Comparison of ENCODE assay signal across 1 cellular context in the genomic region with DNA sequence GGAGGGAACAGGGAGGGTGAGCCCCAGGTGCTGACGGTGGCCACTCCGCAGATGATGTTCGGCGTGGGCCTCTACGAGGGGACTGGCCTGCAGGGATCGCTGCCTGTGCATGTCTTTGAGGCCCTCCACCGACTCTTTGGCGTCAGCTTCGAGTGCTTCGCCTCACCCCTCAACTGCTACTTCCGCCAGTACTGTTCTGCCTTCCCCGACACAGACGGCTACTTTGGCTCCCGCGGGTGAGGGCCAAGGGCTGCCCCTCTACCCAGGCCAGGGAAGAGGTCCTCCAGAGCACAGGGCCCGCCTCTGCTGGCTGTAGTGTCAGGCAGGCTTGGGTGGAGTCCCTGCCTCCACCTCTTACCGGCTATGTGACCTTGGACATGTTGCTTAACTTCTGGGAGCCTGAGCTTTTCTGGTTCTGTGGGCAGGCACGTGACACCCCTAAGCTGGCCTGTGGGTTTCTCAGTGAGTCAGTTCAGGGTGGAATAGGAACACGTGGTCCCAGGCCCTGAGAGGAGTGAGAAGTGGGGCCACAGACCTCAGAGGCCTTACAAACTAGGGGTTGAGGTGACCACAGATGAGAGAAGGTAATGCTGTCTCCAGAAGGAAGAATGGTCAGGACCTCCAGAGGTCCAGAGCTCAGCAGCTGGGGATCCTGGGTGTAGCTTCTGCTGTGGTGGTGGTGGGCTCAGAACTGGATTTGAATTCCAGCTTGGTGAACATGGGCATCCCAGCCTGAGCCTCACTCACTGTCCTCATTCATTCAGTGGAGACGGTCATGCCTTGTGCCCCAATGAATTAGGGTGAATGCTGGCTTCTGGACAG.
TF ChIP-seq lines count a peak whose summit lies in the region.

No MANE protein-coding gene starts in this region.

TF ChIP-seq in HepG2, 621 proteins besides CTCF, POLR2A, EP300 and RAD21 (continued from another document and continues in another):
- TF ChIP-seq DZIP1 (CRISPR knock-in tag; IDR thresholded peaks at IDR 0.05) (peak; percentile 76; the same call in 1 of the 2 replicates), POLR2AphosphoS2 (IDR thresholded peaks at IDR 0.05; ENCODE audit: low read depth, low read length) (peak; percentile 84), HNF1B (CRISPR knock-in tag; IDR thresholded peaks at IDR 0.05) (peak; percentile 94), MIER3 (CRISPR knock-in tag; IDR thresholded peaks at IDR 0.05; ENCODE audit: borderline replicate concordance) (peak; percentile 96; the same call in 1 of the 2 replicates), PCBP2 (optimal IDR thresholded peaks at IDR 0.05; ENCODE audit: low read depth, low read length, poor library complexity, severe bottlenecking) (no peak), MTERF4 (CRISPR knock-in tag; IDR thresholded peaks at IDR 0.05) (peak; percentile 51; the same call in 1 of the 2 replicates), ZNF572 (CRISPR knock-in tag; IDR thresholded peaks at IDR 0.05) (0 out of 2 replicates have a peak, but pooled peaks have one; percentile 20), ZNF20 (CRISPR knock-in tag; IDR thresholded peaks at IDR 0.05) (no peak), ZFY (CRISPR knock-in tag; IDR thresholded peaks at IDR 0.05) (peak; percentile 92), ZNF337 (CRISPR knock-in tag; IDR thresholded peaks at IDR 0.05; ENCODE audit: borderline replicate concordance, low read depth) (peak; percentile 56; the same call in 1 of the 2 replicates), ZNF772 (CRISPR knock-in tag; IDR thresholded peaks at IDR 0.05) (peak; percentile 94), YY1 (IDR thresholded peaks at IDR 0.05; ENCODE audit: insufficient read depth, insufficient replicate concordance, low read depth, low read length) (peak; percentile 37), ZNF614 (CRISPR knock-in tag; IDR thresholded peaks at IDR 0.05; ENCODE audit: borderline replicate concordance) (peak; percentile 90; the same call in 1 of the 2 replicates), HOXA7 (CRISPR knock-in tag; IDR thresholded peaks at IDR 0.05) (no peak), ZFP36 (IDR thresholded peaks at IDR 0.05; ENCODE audit: borderline replicate concordance, low read depth, low read length, partially characterized antibody) (no peak), NBN (conservative IDR thresholded peaks at IDR 0.05) (no peak), ZBTB33 (CRISPR knock-in tag; IDR thresholded peaks at IDR 0.05) (peak; percentile 75; the same call in 1 of the 2 replicates), ZNF710 (CRISPR knock-in tag; IDR thresholded peaks at IDR 0.05; ENCODE audit: borderline replicate concordance) (peak; percentile 83; the same call in 1 of the 2 replicates), TSC22D2 (CRISPR knock-in tag; IDR thresholded peaks at IDR 0.05; ENCODE audit: borderline replicate concordance) (peak; percentile 93; the same call in 1 of the 2 replicates), FOXJ3 (CRISPR knock-in tag; IDR thresholded peaks at IDR 0.05; ENCODE audit: borderline replicate concordance) (no peak), ZNF556 (CRISPR knock-in tag; IDR thresholded peaks at IDR 0.05; ENCODE audit: borderline replicate concordance) (0 out of 2 replicates have a peak, but pooled peaks have one; percentile 57), SUZ12 (IDR thresholded peaks at IDR 0.05; ENCODE audit: low read depth, low read length) (no peak), ZNF761 (CRISPR knock-in tag; conservative IDR thresholded peaks at IDR 0.05) (peak; percentile 88; the same call in 1 of the 2 replicates)
- TF ChIP-seq, protein P1, sequence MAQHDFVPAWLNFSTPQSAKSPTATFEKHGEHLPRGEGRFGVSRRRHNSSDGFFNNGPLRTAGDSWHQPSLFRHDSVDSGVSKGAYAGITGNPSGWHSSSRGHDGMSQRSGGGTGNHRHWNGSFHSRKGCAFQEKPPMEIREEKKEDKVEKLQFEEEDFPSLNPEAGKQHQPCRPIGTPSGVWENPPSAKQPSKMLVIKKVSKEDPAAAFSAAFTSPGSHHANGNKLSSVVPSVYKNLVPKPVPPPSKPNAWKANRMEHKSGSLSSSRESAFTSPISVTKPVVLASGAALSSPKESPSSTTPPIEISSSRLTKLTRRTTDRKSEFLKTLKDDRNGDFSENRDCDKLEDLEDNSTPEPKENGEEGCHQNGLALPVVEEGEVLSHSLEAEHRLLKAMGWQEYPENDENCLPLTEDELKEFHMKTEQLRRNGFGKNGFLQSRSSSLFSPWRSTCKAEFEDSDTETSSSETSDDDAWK (CRISPR knock-in tag; IDR thresholded peaks at IDR 0.05): no peak
- TF ChIP-seq, protein P2, sequence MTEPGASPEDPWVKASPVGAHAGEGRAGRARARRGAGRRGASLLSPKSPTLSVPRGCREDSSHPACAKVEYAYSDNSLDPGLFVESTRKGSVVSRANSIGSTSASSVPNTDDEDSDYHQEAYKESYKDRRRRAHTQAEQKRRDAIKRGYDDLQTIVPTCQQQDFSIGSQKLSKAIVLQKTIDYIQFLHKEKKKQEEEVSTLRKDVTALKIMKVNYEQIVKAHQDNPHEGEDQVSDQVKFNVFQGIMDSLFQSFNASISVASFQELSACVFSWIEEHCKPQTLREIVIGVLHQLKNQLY (CRISPR knock-in tag; IDR thresholded peaks at IDR 0.05): peak; percentile 98
- TF ChIP-seq, protein P3, sequence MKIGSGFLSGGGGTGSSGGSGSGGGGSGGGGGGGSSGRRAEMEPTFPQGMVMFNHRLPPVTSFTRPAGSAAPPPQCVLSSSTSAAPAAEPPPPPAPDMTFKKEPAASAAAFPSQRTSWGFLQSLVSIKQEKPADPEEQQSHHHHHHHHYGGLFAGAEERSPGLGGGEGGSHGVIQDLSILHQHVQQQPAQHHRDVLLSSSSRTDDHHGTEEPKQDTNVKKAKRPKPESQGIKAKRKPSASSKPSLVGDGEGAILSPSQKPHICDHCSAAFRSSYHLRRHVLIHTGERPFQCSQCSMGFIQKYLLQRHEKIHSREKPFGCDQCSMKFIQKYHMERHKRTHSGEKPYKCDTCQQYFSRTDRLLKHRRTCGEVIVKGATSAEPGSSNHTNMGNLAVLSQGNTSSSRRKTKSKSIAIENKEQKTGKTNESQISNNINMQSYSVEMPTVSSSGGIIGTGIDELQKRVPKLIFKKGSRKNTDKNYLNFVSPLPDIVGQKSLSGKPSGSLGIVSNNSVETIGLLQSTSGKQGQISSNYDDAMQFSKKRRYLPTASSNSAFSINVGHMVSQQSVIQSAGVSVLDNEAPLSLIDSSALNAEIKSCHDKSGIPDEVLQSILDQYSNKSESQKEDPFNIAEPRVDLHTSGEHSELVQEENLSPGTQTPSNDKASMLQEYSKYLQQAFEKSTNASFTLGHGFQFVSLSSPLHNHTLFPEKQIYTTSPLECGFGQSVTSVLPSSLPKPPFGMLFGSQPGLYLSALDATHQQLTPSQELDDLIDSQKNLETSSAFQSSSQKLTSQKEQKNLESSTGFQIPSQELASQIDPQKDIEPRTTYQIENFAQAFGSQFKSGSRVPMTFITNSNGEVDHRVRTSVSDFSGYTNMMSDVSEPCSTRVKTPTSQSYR (CRISPR knock-in tag; IDR thresholded peaks at IDR 0.05; ENCODE audit: borderline replicate concordance): peak; percentile 81; the same call in 1 of the 2 replicates
- TF ChIP-seq, protein P4, sequence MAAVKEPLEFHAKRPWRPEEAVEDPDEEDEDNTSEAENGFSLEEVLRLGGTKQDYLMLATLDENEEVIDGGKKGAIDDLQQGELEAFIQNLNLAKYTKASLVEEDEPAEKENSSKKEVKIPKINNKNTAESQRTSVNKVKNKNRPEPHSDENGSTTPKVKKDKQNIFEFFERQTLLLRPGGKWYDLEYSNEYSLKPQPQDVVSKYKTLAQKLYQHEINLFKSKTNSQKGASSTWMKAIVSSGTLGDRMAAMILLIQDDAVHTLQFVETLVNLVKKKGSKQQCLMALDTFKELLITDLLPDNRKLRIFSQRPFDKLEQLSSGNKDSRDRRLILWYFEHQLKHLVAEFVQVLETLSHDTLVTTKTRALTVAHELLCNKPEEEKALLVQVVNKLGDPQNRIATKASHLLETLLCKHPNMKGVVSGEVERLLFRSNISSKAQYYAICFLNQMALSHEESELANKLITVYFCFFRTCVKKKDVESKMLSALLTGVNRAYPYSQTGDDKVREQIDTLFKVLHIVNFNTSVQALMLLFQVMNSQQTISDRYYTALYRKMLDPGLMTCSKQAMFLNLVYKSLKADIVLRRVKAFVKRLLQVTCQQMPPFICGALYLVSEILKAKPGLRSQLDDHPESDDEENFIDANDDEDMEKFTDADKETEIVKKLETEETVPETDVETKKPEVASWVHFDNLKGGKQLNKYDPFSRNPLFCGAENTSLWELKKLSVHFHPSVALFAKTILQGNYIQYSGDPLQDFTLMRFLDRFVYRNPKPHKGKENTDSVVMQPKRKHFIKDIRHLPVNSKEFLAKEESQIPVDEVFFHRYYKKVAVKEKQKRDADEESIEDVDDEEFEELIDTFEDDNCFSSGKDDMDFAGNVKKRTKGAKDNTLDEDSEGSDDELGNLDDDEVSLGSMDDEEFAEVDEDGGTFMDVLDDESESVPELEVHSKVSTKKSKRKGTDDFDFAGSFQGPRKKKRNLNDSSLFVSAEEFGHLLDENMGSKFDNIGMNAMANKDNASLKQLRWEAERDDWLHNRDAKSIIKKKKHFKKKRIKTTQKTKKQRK (IDR thresholded peaks at IDR 0.05; ENCODE audit: low read length): no peak
